ENCODE assay signal across 8 cellular contexts in the genomic region with DNA sequence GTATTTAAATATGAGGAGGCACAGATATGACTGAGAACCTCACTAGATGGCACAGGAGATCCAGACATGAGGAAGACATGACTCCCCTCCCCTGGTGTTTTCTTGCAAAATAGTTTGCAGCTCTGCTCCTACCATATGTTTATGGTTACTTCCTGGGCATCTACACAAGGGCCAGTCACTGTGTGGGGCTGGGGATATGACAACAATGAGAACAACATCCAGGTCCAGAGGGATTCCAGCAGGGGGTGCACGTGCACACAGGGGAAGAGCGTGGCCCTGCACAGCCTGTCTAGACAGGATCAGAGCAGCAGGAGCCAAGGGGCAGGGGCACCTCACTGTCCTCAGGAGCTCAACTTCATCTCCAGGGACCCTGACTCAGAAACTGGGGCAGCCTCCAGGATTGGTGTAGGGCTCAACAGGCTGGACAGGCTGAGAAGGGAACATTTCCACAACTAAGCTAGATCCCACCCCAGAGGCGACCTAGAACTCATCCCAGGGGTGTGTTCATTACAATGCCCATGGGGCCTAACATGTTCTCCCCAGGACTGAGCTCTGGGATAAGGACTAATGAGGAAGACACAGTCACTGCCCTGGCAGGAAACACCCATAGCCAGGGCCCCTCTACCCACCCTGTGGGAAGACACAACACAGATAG. TPM values are rescaled to one million over a fixed set of nuclear protein-coding genes. Genes with fewer than 3 reads are reported as not detected.
DNase-seq lines count a peak whose midpoint lies in the region; ATAC-seq and TF ChIP-seq lines count a peak whose summit lies in the region.
"Not testable (repeated sequence)": the region's sequence is repeated elsewhere in the genome, so short reads cannot be mapped to it uniquely, and the experiment has no call there.

No MANE protein-coding gene starts in this region.

- not testable (repeated sequence) for H3K9me3 Mint-ChIP-seq in GM23338; activated naive CD4-positive, alpha-beta T cell treated with anti-CD3 and anti-CD28 coated beads for 36 hours

- not testable (repeated sequence) for H3K27ac ChIP-seq in BLaER1; GM23338 (ENCODE audit: low read depth)

- not testable (repeated sequence) for H3K9ac ChIP-seq in BLaER1

- peak; percentile 69 for ATAC-seq in GM23338
- ATAC-seq in activated CD4-positive, CD25-positive, alpha-beta regulatory T cell treated with anti-CD3 and anti-CD28 coated beads, Interleukin-2, amount 50 U/mL, for 24 hours, result peak; percentile 63 to 70

- H3K9me2 ChIP-seq in GM23338 (ENCODE audit: insufficient read depth), result not testable (repeated sequence)

- H3K36me3 ChIP-seq in BLaER1; GM23338 (ENCODE audit: insufficient read depth): not testable (repeated sequence)

- H3K36me3 Mint-ChIP-seq in GM23338 (ENCODE audit: low read depth); activated naive CD4-positive, alpha-beta T cell treated with anti-CD3 and anti-CD28 coated beads for 36 hours (ENCODE audit: low read depth): not testable (repeated sequence)

- H3K4me1 ChIP-seq in BLaER1, result peaks cover 12% of the 10 kb centered on the region
- not testable (repeated sequence) for H3K4me1 ChIP-seq in GM23338 (ENCODE audit: insufficient read depth)

- H3K27ac Mint-ChIP-seq in GM23338; activated naive CD4-positive, alpha-beta T cell treated with anti-CD3 and anti-CD28 coated beads for 36 hours: not testable (repeated sequence)

- not testable (repeated sequence) for H3K27me3 Mint-ChIP-seq in GM23338 (ENCODE audit: insufficient read depth, low read depth, poor library complexity); activated naive CD4-positive, alpha-beta T cell treated with anti-CD3 and anti-CD28 coated beads for 36 hours (ENCODE audit: low read depth)

- intact Hi-C loops in activated naive CD4-positive, alpha-beta T cell treated with anti-CD3 and anti-CD28 coated beads for 36 hours (cut with micrococcal nuclease), result loop anchor here (1.0 to 5.0 kb wide), 2 partner anchors 139 to 220 kb away; no protein-coding TSS in a partner anchor

- not testable (repeated sequence) for H3K27me3 ChIP-seq in BLaER1; GM23338 (ENCODE audit: insufficient read depth)

- H3K79me2 ChIP-seq in GM23338 (replicated peaks; ENCODE audit: insufficient read depth), result not testable (repeated sequence)

- DNase-seq in GM23338 (ENCODE audit: low spot score), result peak; percentile 40
- peak; percentile 15 for DNase-seq in NOMO-1 treated with DMSO at 0.1 percent for 48 hours (lab: John Stamatoyannopoulos, UW; ENCODE audit: unreplicated experiment)
- peak; percentile 82 for DNase-seq in activated naive CD4-positive, alpha-beta T cell treated with anti-CD3 and anti-CD28 coated beads for 36 hours
- peak; percentile 58 for DNase-seq in fibroblast of peridontal ligament (ENCODE audit: extremely low read depth)
- DNase-seq in myocyte (ENCODE audit: low read depth), result peak; percentile 19
- peak; percentile 36 for DNase-seq in stimulated activated CD8-positive, alpha-beta memory T cell treated with anti-CD3 and anti-CD28 coated beads, Interleukin-12 subunit alpha, Interleukin-12 subunit beta, amount 100 ng/mL, for 1 hour (ENCODE audit: low read depth)

- not testable (repeated sequence) for H3K9me3 ChIP-seq in BLaER1

- not testable (repeated sequence) for H3K4me3 ChIP-seq in BLaER1, GM23338

- peak overlapping the region; percentile 22; the same call in 1 of the 2 replicates for H3K4me2 ChIP-seq in BLaER1
- not testable (repeated sequence) for H3K4me2 ChIP-seq in GM23338

- not testable (repeated sequence) for H3K4me3 Mint-ChIP-seq in GM23338; activated naive CD4-positive, alpha-beta T cell treated with anti-CD3 and anti-CD28 coated beads for 36 hours

- peak in 1 of 2 experiments; percentile 58; a peak in 3 of 4 replicates for TF ChIP-seq CTCF in GM23338 (conservative IDR thresholded peaks at IDR 0.05; ENCODE audit: low read depth in 2 of 2)

- not testable (repeated sequence) for H3F3A ChIP-seq in GM23338 (replicated peaks; ENCODE audit: low read depth)

- not testable (repeated sequence) for H2AFZ ChIP-seq in GM23338

- CTCF ChIA-PET in activated naive CD4-positive, alpha-beta T cell treated with anti-CD3 and anti-CD28 coated beads for 36 hours (lab: Charles Lee), result interaction anchor here (0.5 to 1.7 kb wide), 7 partner anchors 69 to 221 kb away, joined by 3 to 6 read pairs (median 3); no protein-coding TSS in a partner anchor

- H3K4me1 Mint-ChIP-seq in GM23338; activated naive CD4-positive, alpha-beta T cell treated with anti-CD3 and anti-CD28 coated beads for 36 hours (ENCODE audit: low read depth): not testable (repeated sequence)

- not testable (repeated sequence) for H4K20me1 ChIP-seq in BLaER1; GM23338 (replicated peaks; ENCODE audit: insufficient read depth)

RNA-seq across cellular contexts. Expression of a gene that starts 4.6 kb away (rescaled TPM):
- not detected in 2 replicates for total RNA-seq in GM23338 (2014; rRNA removed; shearing (Covaris generic))
- not detected in 2 replicates for polyA plus RNA-seq in GM23338 (2016; fragmentation: Nextera tagmentation; extraction: Ambion mirVana)
- total RNA-seq in activated naive CD4-positive, alpha-beta T cell treated with anti-CD3 and anti-CD28 coated beads for 36 hours, result under 1 TPM in 1 of 2 experiments, not detected in 1; 0.36 TPM
- 0.21 and 0.26 TPM in 2 replicates for total RNA-seq in myocyte
- polyA plus RNA-seq in myocyte (2012), result 0.21 TPM

RNA-seq across cellular contexts. Expression of a gene that starts 47.4 kb away (rescaled TPM):
- total RNA-seq in GM23338 (2014; rRNA removed; shearing (Covaris generic)), result not detected in 2 replicates
- not detected in 2 replicates for polyA plus RNA-seq in GM23338 (2016; fragmentation: Nextera tagmentation; extraction: Ambion mirVana)
- total RNA-seq in activated naive CD4-positive, alpha-beta T cell treated with anti-CD3 and anti-CD28 coated beads for 36 hours, result not detected
- total RNA-seq in myocyte, result 0.88 TPM in 1 of 2 replicates, not detected in the other
- not detected for polyA plus RNA-seq in myocyte (2012)

Comparison
In these comparisons a context has a peak if more than half of its experiments do, and no peak if none do; other contexts are left out.
1. DNase-seq: peak in every context shown above with its lines; median percentile 82 in activated naive CD4-positive, alpha-beta T cell treated with anti-CD3 and anti-CD28 coated beads for 36 hours; 58 in fibroblast of peridontal ligament; 40 in GM23338; 36 in stimulated activated CD8-positive, alpha-beta memory T cell treated with anti-CD3 and anti-CD28 coated beads, Interleukin-12 subunit alpha, Interleukin-12 subunit beta, amount 100 ng/mL, for 1 hour; 19 in myocyte; 15 in NOMO-1 treated with DMSO at 0.1 percent for 48 hours.